ENCODE assay signal across 21 cellular contexts in the genomic region with DNA sequence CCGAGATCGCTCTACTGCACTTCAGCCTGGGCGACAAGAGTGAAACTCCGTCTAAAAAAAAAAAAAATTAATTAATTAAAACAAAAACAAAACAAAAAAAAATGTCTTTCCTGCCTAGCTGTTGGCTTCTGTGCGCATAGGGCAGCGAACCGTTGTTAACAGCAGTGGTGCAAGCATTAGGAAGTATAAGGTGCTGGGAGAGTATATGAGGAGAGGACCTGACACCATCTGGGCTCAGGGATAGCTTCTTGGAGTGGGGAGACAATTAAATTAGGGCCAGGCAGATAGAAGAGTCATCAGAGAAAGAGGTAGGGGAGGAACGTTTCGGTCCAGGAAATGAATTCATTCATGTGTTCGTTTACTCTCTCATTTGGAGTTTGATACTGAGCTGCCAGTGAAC.
"Had no signal": no experiment of that assay in that cellular context is flagged by ENCODE, and none has a peak within 500 bp of the region (broad histone marks: within the 10 kb centered on the region; RNA-seq: fewer than 3 reads in every experiment).

No MANE protein-coding gene starts in this region.

- H3K27me3 Mint-ChIP-seq: naive thymus-derived CD8-positive, alpha-beta T cell; progenitor cell of endocrine pancreas had no signal

- H3K9me3 ChIP-seq: ovary, stomach, thoracic aorta, transverse colon had no signal

- H3K27ac Mint-ChIP-seq: progenitor cell of endocrine pancreas; stimulated activated effector memory CD8-positive, alpha-beta T cell treated with anti-CD3 and anti-CD28 coated beads, Interleukin-12 subunit alpha, Interleukin-12 subunit beta, amount 100 ng/mL, for 72 hours had no signal

- H3K27ac ChIP-seq: ovary, stomach, thoracic aorta, transverse colon had no signal

- H3K4me2 ChIP-seq: smooth muscle cell had no signal

- H3K36me3 ChIP-seq: ovary, stomach, thoracic aorta, transverse colon had no signal

- H3K27me3 ChIP-seq: ovary, stomach, transverse colon had no signal

- H3K36me3 Mint-ChIP-seq: naive thymus-derived CD8-positive, alpha-beta T cell; stimulated activated effector memory CD8-positive, alpha-beta T cell treated with anti-CD3 and anti-CD28 coated beads, Interleukin-12 subunit alpha, Interleukin-12 subunit beta, amount 100 ng/mL, for 72 hours had no signal

- H3K9me3 Mint-ChIP-seq: naive thymus-derived CD8-positive, alpha-beta T cell; stimulated activated effector memory CD8-positive, alpha-beta T cell treated with anti-CD3 and anti-CD28 coated beads, Interleukin-12 subunit alpha, Interleukin-12 subunit beta, amount 100 ng/mL, for 72 hours had no signal

- H3K4me3 Mint-ChIP-seq: naive thymus-derived CD8-positive, alpha-beta T cell; stimulated activated effector memory CD8-positive, alpha-beta T cell treated with anti-CD3 and anti-CD28 coated beads, Interleukin-12 subunit alpha, Interleukin-12 subunit beta, amount 100 ng/mL, for 72 hours had no signal

- FAIRE-seq: endometrium, frontal cortex, urothelium cell line had no signal

- ATAC-seq: esophagus mucosa; left lobe of liver; naive thymus-derived CD8-positive, alpha-beta T cell; right cardiac atrium; stimulated activated effector memory CD8-positive, alpha-beta T cell treated with anti-CD3 and anti-CD28 coated beads, Interleukin-12 subunit alpha, Interleukin-12 subunit beta, amount 100 ng/mL, for 72 hours had no signal

- H3K4me1 ChIP-seq: stomach, transverse colon had no signal

- DNase-seq: effector memory CD4-positive, alpha-beta T cell; islet precursor cell; mammary epithelial cell; naive thymus-derived CD8-positive, alpha-beta T cell; nucleus accumbens; ovary; right cardiac atrium; stimulated activated CD4-positive, alpha-beta T cell treated with anti-CD3 and anti-CD28 coated beads, Interleukin-4, amount 100 ng/mL, for 1 hour; stimulated activated CD8-positive, alpha-beta memory T cell treated with anti-CD3 and anti-CD28 coated beads, Interleukin-4, amount 100 ng/mL, for 48 hours; stomach; substantia nigra; transverse colon had no signal

- H3K4me3 ChIP-seq: ovary, smooth muscle cell, stomach, thoracic aorta, transverse colon had no signal
